8 cellular contexts compared by ENCODE assay signal in genomic region chr20:58892932-58893224, GRCh38. TPM values are rescaled to one million over a fixed set of nuclear protein-coding genes. Genes with fewer than 3 reads are reported as not detected.
DNase-seq lines count a peak whose midpoint lies in the region; ATAC-seq, FAIRE-seq and TF ChIP-seq lines count a peak whose summit lies in the region.

No MANE protein-coding gene starts in this region.

- H3K9ac ChIP-seq in neuronal stem cell (ENCODE audit: low read depth, low read length, poor library complexity), result no peak overlapping the region

- H3K4me1 ChIP-seq in neuronal stem cell (ENCODE audit: control insufficient read depth in 2 of 2, insufficient read depth in 1 of 2, low read depth in 1 of 2, low read length in 2 of 2), result peaks cover 22 to 30% of the 10 kb centered on the region in 2 donors

- H3K4me3 ChIP-seq in GM12864 (ENCODE audit: low read depth, low read length), result peak overlapping the region; percentile 79
- peak overlapping the region; percentile 91 to 93 for H3K4me3 ChIP-seq in neuronal stem cell (ENCODE audit: low read length in 2 of 2)

- peaks cover 47% of the 10 kb centered on the region for H3K36me3 Mint-ChIP-seq in dendritic cell treated with granulocyte-macrophage colony-stimulating factor and Interleukin-4, amounts not matched to agents 40 ng/mL and 50 ng/mL, for 4 days (ENCODE audit: low read depth)

- H3K36me3 ChIP-seq in neuronal stem cell (replicated peaks in 1 of 2; ENCODE audit: control insufficient read depth in 2 of 2, insufficient read depth in 2 of 2, low read length in 2 of 2), result peaks cover 6 to 45% of the 10 kb centered on the region in 2 donors

- no peak overlapping the region for H2AFZ ChIP-seq in neuronal stem cell (ENCODE audit: low read length)

- no CpG with 5 or more reads among the region's 1 CpG for WGBS in neuronal stem cell (ENCODE audit: extremely low coverage in 2 of 2, insufficient read length in 2 of 2, insufficient replicate concordance in 1 of 2), 2 donors

- H3K23ac ChIP-seq in neuronal stem cell (ENCODE audit: low read depth, low read length, poor library complexity), result no peak overlapping the region

- intact Hi-C loops in dendritic cell treated with granulocyte-macrophage colony-stimulating factor and Interleukin-4, amounts not matched to agents 40 ng/mL and 50 ng/mL, for 4 days (cut with micrococcal nuclease), result loop anchor here (1.0 to 5.0 kb wide), 3 partner anchors 14 to 139 kb away; partner anchors contain the start of genes ATP5F1E and NELFCD

- H3K4ac ChIP-seq in neuronal stem cell (ENCODE audit: low read length), result no peak overlapping the region

- no peak for TF ChIP-seq CTCF in GM12864 (IDR thresholded peaks at IDR 0.05; ENCODE audit: low read depth, low read length, missing control alignments)

- H3K4me2 ChIP-seq in neuronal stem cell (ENCODE audit: insufficient read depth, low read length, poor library complexity, severe bottlenecking), result peak overlapping the region; percentile 57

- DNase-seq in GM12864 (ENCODE audit: low read depth), result no peak
- peak; percentile 59 for DNase-seq in NCI-H2227 treated with DMSO at 0.1 percent for 48 hours (lab: John Stamatoyannopoulos, UW)
- no peak for DNase-seq in neuronal stem cell (ENCODE audit: low spot score)
- DNase-seq in hippocampal formation (lab: John Stamatoyannopoulos, UW), result no peak
- DNase-seq in GM12891 (ENCODE audit: insufficient read length, low spot score), result no peak

- H3K79me1 ChIP-seq in neuronal stem cell (ENCODE audit: low read depth, low read length), result peaks cover 8% of the 10 kb centered on the region

- FAIRE-seq in GM12891 (lab: Jason Lieb, UNC), result no peak

- ATAC-seq in HG03565 (IDR thresholded peaks at IDR 0.05; ENCODE audit: unreplicated experiment) (no peak), HG02840 (IDR thresholded peaks at IDR 0.05; ENCODE audit: low FRiP score, unreplicated experiment) (no peak)

- peak overlapping the region; percentile 99 for H3K4me3 Mint-ChIP-seq in dendritic cell treated with granulocyte-macrophage colony-stimulating factor and Interleukin-4, amounts not matched to agents 40 ng/mL and 50 ng/mL, for 4 days

- no peak overlapping the region for H3K14ac ChIP-seq in neuronal stem cell (ENCODE audit: low read length)

- H3K27me3 Mint-ChIP-seq in dendritic cell treated with granulocyte-macrophage colony-stimulating factor and Interleukin-4, amounts not matched to agents 40 ng/mL and 50 ng/mL, for 4 days, result peaks cover 5% of the 10 kb centered on the region

- TF ChIP-seq POLR2A in GM12891 (IDR thresholded peaks at IDR 0.05; ENCODE audit: low read depth, low read length), result no peak

- no peaks in the 10 kb centered on the region for H3K9me3 ChIP-seq in neuronal stem cell (replicated peaks in 1 of 2; ENCODE audit: control insufficient read depth in 2 of 2, insufficient read depth in 1 of 2, low read depth in 1 of 2, low read length in 2 of 2)

- H2AK5ac ChIP-seq in neuronal stem cell (ENCODE audit: low read depth, low read length), result no peak overlapping the region

- no peak overlapping the region for H4K91ac ChIP-seq in neuronal stem cell (ENCODE audit: low read depth, low read length, poor library complexity)

- H2BK15ac ChIP-seq in neuronal stem cell (ENCODE audit: low read length), result no peak overlapping the region

- no peak overlapping the region for H3K27ac ChIP-seq in neuronal stem cell (replicated peaks; ENCODE audit: low read length)

- H3K27me3 ChIP-seq in neuronal stem cell (ENCODE audit: control insufficient read depth in 3 of 3, insufficient read depth in 3 of 3, low read depth in 1 of 3, low read length in 3 of 3), result no peaks in the 10 kb centered on the region

- H2BK12ac ChIP-seq in neuronal stem cell (ENCODE audit: low read length), result no peak overlapping the region

- H4K8ac ChIP-seq in neuronal stem cell (ENCODE audit: low read depth, low read length), result no peak overlapping the region

- H3K27ac Mint-ChIP-seq in dendritic cell treated with granulocyte-macrophage colony-stimulating factor and Interleukin-4, amounts not matched to agents 40 ng/mL and 50 ng/mL, for 4 days, result peak overlapping the region; percentile 97

- no peak overlapping the region for H2BK5ac ChIP-seq in neuronal stem cell (ENCODE audit: low read length)

- H3K4me1 Mint-ChIP-seq in dendritic cell treated with granulocyte-macrophage colony-stimulating factor and Interleukin-4, amounts not matched to agents 40 ng/mL and 50 ng/mL, for 4 days (ENCODE audit: low read depth), result peaks cover 57% of the 10 kb centered on the region

- H3K18ac ChIP-seq in neuronal stem cell (ENCODE audit: low read length), result no peak overlapping the region

- H3K9me3 Mint-ChIP-seq in dendritic cell treated with granulocyte-macrophage colony-stimulating factor and Interleukin-4, amounts not matched to agents 40 ng/mL and 50 ng/mL, for 4 days, result no peaks in the 10 kb centered on the region

- no peak overlapping the region for H2BK120ac ChIP-seq in neuronal stem cell (ENCODE audit: low read depth, low read length)

TF ChIP-seq in GM12891, 5 proteins besides CTCF, POLR2A, EP300 and RAD21:
- TF ChIP-seq PAX5 (IDR thresholded peaks at IDR 0.05; ENCODE audit: insufficient read depth, low read length, severe bottlenecking) (no peak), SPI1 (IDR thresholded peaks at IDR 0.05; ENCODE audit: low read depth, low read length) (no peak), POLR2AphosphoS5 (IDR thresholded peaks at IDR 0.05; ENCODE audit: low read depth, low read length) (no peak), TAF1 (IDR thresholded peaks at IDR 0.05; ENCODE audit: low read depth, low read length) (no peak), POU2F2 (IDR thresholded peaks at IDR 0.05; ENCODE audit: low read depth, low read length) (no peak)

RNA-seq across cellular contexts. Expression of gene GNAS, which starts 40.4 kb away (rescaled TPM):
- 1,720 TPM for polyA plus RNA-seq in neuronal stem cell (2013, experiment 1 of 2)
- 1,692 TPM for polyA plus RNA-seq in neuronal stem cell (2013, experiment 2 of 2)
- 544 TPM for polyA plus RNA-seq in GM12891 (2012; ENCODE audit: low read depth, missing spikeins)

RNA-seq across cellular contexts. Expression of gene GNAS-AS1, which starts 42.2 kb away (rescaled TPM):
- polyA plus RNA-seq in neuronal stem cell (2013, experiment 1 of 2), result 1.7 TPM
- 1.9 TPM for polyA plus RNA-seq in neuronal stem cell (2013, experiment 2 of 2)
- polyA plus RNA-seq in GM12891 (2012; ENCODE audit: low read depth, missing spikeins), result 0.68 TPM
